ENCODE assay signal across 8 cellular contexts in genomic region chr19:36141039-36141914, GRCh38. TPM values are rescaled to one million over a fixed set of nuclear protein-coding genes. Genes with fewer than 3 reads are reported as not detected.
DNase-seq lines count a peak whose midpoint lies in the region; ATAC-seq and TF ChIP-seq lines count a peak whose summit lies in the region.

No MANE protein-coding gene starts in this region.

- H3K9ac ChIP-seq in iPS-20b (ENCODE audit: low read depth, low read length) = peak overlapping the region; percentile 53; the same call in 1 of the 2 replicates
- peak overlapping the region; percentile 100 for H3K9ac ChIP-seq in skeletal muscle tissue (ENCODE audit: low read depth in 1 of 3, low read length in 3 of 3)

- H3K9me3 ChIP-seq in WERI-Rb-1 (ENCODE audit: severe bottlenecking) (no peaks in the 10 kb centered on the region), iPS-20b (ENCODE audit: insufficient read depth, low read depth, low read length) (no peaks in the 10 kb centered on the region), skeletal muscle tissue (ENCODE audit: control insufficient read depth in 3 of 3, low read length in 3 of 3) (no peaks in the 10 kb centered on the region)

- in situ Hi-C loops in T47D (cut with HindIII; ENCODE audit: low pct_unique_long_range_greater_than_20kb, low sequenced_read_pairs) = no loop called here

- DNase-seq in GM10248 (ENCODE audit: extremely low spot score) (peak; percentile 94), NCI-H2196 (lab: John Stamatoyannopoulos, UW; ENCODE audit: unreplicated experiment) (peak; percentile 73), WERI-Rb-1 (peak; percentile 89), T47D (ENCODE audit: low read depth in 1 of 2, low spot score in 1 of 2) (peak; percentile 86 to 91)

- no peaks in the 10 kb centered on the region for H3K27me3 ChIP-seq in WERI-Rb-1 (ENCODE audit: insufficient read depth, low read depth, severe bottlenecking)
- H3K27me3 ChIP-seq in iPS-20b (ENCODE audit: insufficient read depth, low read length) = no peaks in the 10 kb centered on the region
- H3K27me3 ChIP-seq in skeletal muscle tissue (ENCODE audit: control insufficient read depth in 3 of 3, insufficient read depth in 3 of 3, low read length in 3 of 3) = no peaks in the 10 kb centered on the region

- CTCF ChIA-PET in GM10248 (lab: Yijun Ruan, JAX) = interaction anchor here (1.9 kb wide), 1 partner anchor 14 kb away, joined by 8 read pairs; no protein-coding TSS in a partner anchor

- peaks cover 32% of the 10 kb centered on the region for H3K36me3 ChIP-seq in WERI-Rb-1
- H3K36me3 ChIP-seq in iPS-20b (ENCODE audit: insufficient read depth, low read depth, low read length) = peaks cover 34% of the 10 kb centered on the region
- peaks cover 32 to 37% (median 34%) of the 10 kb centered on the region in 3 donors for H3K36me3 ChIP-seq in skeletal muscle tissue (ENCODE audit: control insufficient read depth in 3 of 3, insufficient read depth in 3 of 3, low read length in 3 of 3)

- H3K4me1 ChIP-seq in iPS-20b (ENCODE audit: insufficient read depth, low read length) (peaks cover 3% of the 10 kb centered on the region; the same call in 1 of the 2 replicates), skeletal muscle tissue (ENCODE audit: control insufficient read depth in 3 of 3, insufficient read depth in 3 of 3, low read length in 3 of 3) (peaks cover 15 to 34% (median 17%) of the 10 kb centered on the region in 3 donors)

- H3K4me3 ChIP-seq in WERI-Rb-1 (ENCODE audit: low read depth, low read length) = peak overlapping the region; percentile 74
- peak overlapping the region; percentile 100 for H3K4me3 ChIP-seq in iPS-20b (ENCODE audit: low read length)
- H3K4me3 ChIP-seq in skeletal muscle tissue (ENCODE audit: low read length in 3 of 3) = peak overlapping the region; percentile 91 to 99 (median 97)

- no peak for TF ChIP-seq CTCF in GM10248 (IDR thresholded peaks at IDR 0.05; ENCODE audit: control extremely low read depth, extremely low read depth, low read depth, missing control alignments)
- TF ChIP-seq CTCF in WERI-Rb-1 (IDR thresholded peaks at IDR 0.05; ENCODE audit: low read depth, low read length) = no peak

- POLR2A ChIA-PET in GM10248 (lab: Yijun Ruan, JAX) = no interaction called here

- ATAC-seq in HG03045 (IDR thresholded peaks at IDR 0.05; ENCODE audit: unreplicated experiment) (peak; percentile 46), GM21390 (IDR thresholded peaks at IDR 0.05; ENCODE audit: unreplicated experiment) (no peak)

- H3K27ac ChIP-seq in WERI-Rb-1 = peak overlapping the region; percentile 90; the same call in 1 of the 2 replicates
- no peak overlapping the region for H3K27ac ChIP-seq in iPS-20b (ENCODE audit: low read length)
- peak overlapping the region; percentile 100 for H3K27ac ChIP-seq in skeletal muscle tissue (ENCODE audit: low read depth, low read length)

RNA-seq across cellular contexts. Expression of gene CAPNS1, which starts 1.4 kb away (rescaled TPM):
- 195 TPM for total RNA-seq in skeletal muscle tissue

RNA-seq across cellular contexts. Expression of gene COX7A1, which starts 11.0 kb away (rescaled TPM):
- total RNA-seq in skeletal muscle tissue = 141 TPM

RNA-seq across cellular contexts. Expression of gene TBCB, which starts 26.0 kb away (rescaled TPM):
- total RNA-seq in skeletal muscle tissue = 97.6 TPM

RNA-seq across cellular contexts. Expression of gene POLR2I, which starts 26.6 kb away (rescaled TPM):
- 121 TPM for total RNA-seq in skeletal muscle tissue

RNA-seq across cellular contexts. Expression of gene OVOL3, which starts 30.3 kb away (rescaled TPM):
- not detected for total RNA-seq in skeletal muscle tissue
